Comparison of ENCODE assay signal across 17 cellular contexts in genomic region chr15:57272770-57273357, GRCh38.
"Had no signal": no experiment of that assay in that cellular context is flagged by ENCODE, and none has a peak within 500 bp of the region (broad histone marks: within the 10 kb centered on the region; RNA-seq: fewer than 3 reads in every experiment).

No MANE protein-coding gene starts in this region.

- H3K27ac Mint-ChIP-seq: activated CD4-positive, alpha-beta T cell treated with anti-CD3 and anti-CD28 coated beads, Interleukin-2, amount 10 ng/mL, durations not matched to agents 7 days and 5 days; activated CD8-positive, alpha-beta T cell treated with anti-CD3 and anti-CD28 coated beads, Interleukin-2, amount 10 ng/mL, durations not matched to agents 7 days and 5 days; natural killer cell treated with Interleukin-12 subunit alpha and Interleukin-12 subunit beta and Interleukin-15 and Interleukin-18, amount 100 ng/mL, for 72 hours had no signal

- H3K4me3 ChIP-seq: breast epithelium, tibial nerve had no signal

- H3K27ac ChIP-seq: breast epithelium, parathyroid adenoma, tibial nerve had no signal

- H2AFZ ChIP-seq: parathyroid adenoma had no signal

- H3K9me3 Mint-ChIP-seq: activated CD4-positive, alpha-beta T cell treated with anti-CD3 and anti-CD28 coated beads, Interleukin-2, amount 10 ng/mL, durations not matched to agents 7 days and 5 days; activated T-cell treated with anti-CD3 and anti-CD28 coated beads, Interleukin-2, amount 50 U/mL, for 4 hours; effector memory CD8-positive, alpha-beta T cell; natural killer cell treated with Interleukin-12 subunit alpha and Interleukin-12 subunit beta and Interleukin-15 and Interleukin-18, amount 100 ng/mL, for 72 hours had no signal

- H3K27me3 ChIP-seq: breast epithelium, tibial nerve had no signal

- H3K4me1 ChIP-seq: breast epithelium, parathyroid adenoma, tibial nerve had no signal

- H3K9ac ChIP-seq: parathyroid adenoma had no signal

- H3K4me3 Mint-ChIP-seq: activated CD4-positive, alpha-beta T cell treated with anti-CD3 and anti-CD28 coated beads, Interleukin-2, amount 10 ng/mL, durations not matched to agents 7 days and 5 days; activated CD8-positive, alpha-beta T cell treated with anti-CD3 and anti-CD28 coated beads, Interleukin-2, amount 10 ng/mL, durations not matched to agents 7 days and 5 days; activated T-cell treated with anti-CD3 and anti-CD28 coated beads, Interleukin-2, amount 50 U/mL, for 4 hours; effector memory CD8-positive, alpha-beta T cell; natural killer cell treated with Interleukin-12 subunit alpha and Interleukin-12 subunit beta and Interleukin-15 and Interleukin-18, amount 100 ng/mL, for 72 hours had no signal

- H3K27me3 Mint-ChIP-seq: activated CD4-positive, alpha-beta T cell treated with anti-CD3 and anti-CD28 coated beads, Interleukin-2, amount 10 ng/mL, durations not matched to agents 7 days and 5 days; effector memory CD8-positive, alpha-beta T cell; natural killer cell treated with Interleukin-12 subunit alpha and Interleukin-12 subunit beta and Interleukin-15 and Interleukin-18, amount 100 ng/mL, for 72 hours had no signal

- H3K9me3 ChIP-seq: breast epithelium, tibial nerve had no signal

- H3K4me1 Mint-ChIP-seq: activated CD4-positive, alpha-beta T cell treated with anti-CD3 and anti-CD28 coated beads, Interleukin-2, amount 10 ng/mL, durations not matched to agents 7 days and 5 days had no signal

- H3K36me3 ChIP-seq: breast epithelium had no signal

- H3K79me2 ChIP-seq: parathyroid adenoma had no signal

- ATAC-seq: activated CD4-positive, CD25-positive, alpha-beta regulatory T cell treated with anti-CD3 and anti-CD28 coated beads, Interleukin-2, amount 50 U/mL, for 24 hours; activated CD8-positive, alpha-beta T cell treated with anti-CD3 and anti-CD28 coated beads, Interleukin-2, amount 10 ng/mL, durations not matched to agents 7 days and 5 days; activated T-cell treated with anti-CD3 and anti-CD28 coated beads, Interleukin-2, amount 50 U/mL, for 4 hours; effector memory CD8-positive, alpha-beta T cell; natural killer cell treated with Interleukin-12 subunit alpha and Interleukin-12 subunit beta and Interleukin-15 and Interleukin-18, amount 100 ng/mL, for 72 hours; stimulated activated naive CD8-positive, alpha-beta T cell treated with anti-CD3 and anti-CD28 coated beads, Interleukin-15, Interleukin-2, amounts not matched to agents 100 U/mL and 50 U/mL, for 24 hours had no signal

- DNase-seq: activated CD4-positive, alpha-beta T cell treated with anti-CD3 and anti-CD28 coated beads, Interleukin-2, amount 10 ng/mL, durations not matched to agents 7 days and 5 days; activated CD8-positive, alpha-beta T cell treated with anti-CD3 and anti-CD28 coated beads, Interleukin-2, amount 10 ng/mL, durations not matched to agents 7 days and 5 days; activated effector memory CD4-positive, alpha-beta T cell treated with Interleukin-2 at 50 U/mL for 16 hours; activated naive CD4-positive, alpha-beta T cell treated with anti-CD3 and anti-CD28 coated beads, Interleukin-2, amount 50 U/mL, for 16 hours; activated T-cell treated with anti-CD3 and anti-CD28 coated beads, Interleukin-2, amount 50 U/mL, for 4 hours; dermis blood vessel endothelial cell; effector memory CD8-positive, alpha-beta T cell; mesendoderm; retina; stimulated activated CD4-positive, alpha-beta T cell treated with anti-CD3 and anti-CD28 coated beads, Interleukin-12 subunit alpha, Interleukin-12 subunit beta, amount 100 ng/mL, for 4 hours; stimulated activated CD4-positive, alpha-beta T cell treated with anti-CD3 and anti-CD28 coated beads, Interleukin-1b, Interleukin-23, amount 100 ng/mL, for 48 hours; stimulated activated naive CD8-positive, alpha-beta T cell treated with anti-CD3 and anti-CD28 coated beads, Interleukin-15, Interleukin-2, amounts not matched to agents 100 U/mL and 50 U/mL, for 24 hours had no signal
